ENCODE assay signal across 1 cellular context in the genomic region with DNA sequence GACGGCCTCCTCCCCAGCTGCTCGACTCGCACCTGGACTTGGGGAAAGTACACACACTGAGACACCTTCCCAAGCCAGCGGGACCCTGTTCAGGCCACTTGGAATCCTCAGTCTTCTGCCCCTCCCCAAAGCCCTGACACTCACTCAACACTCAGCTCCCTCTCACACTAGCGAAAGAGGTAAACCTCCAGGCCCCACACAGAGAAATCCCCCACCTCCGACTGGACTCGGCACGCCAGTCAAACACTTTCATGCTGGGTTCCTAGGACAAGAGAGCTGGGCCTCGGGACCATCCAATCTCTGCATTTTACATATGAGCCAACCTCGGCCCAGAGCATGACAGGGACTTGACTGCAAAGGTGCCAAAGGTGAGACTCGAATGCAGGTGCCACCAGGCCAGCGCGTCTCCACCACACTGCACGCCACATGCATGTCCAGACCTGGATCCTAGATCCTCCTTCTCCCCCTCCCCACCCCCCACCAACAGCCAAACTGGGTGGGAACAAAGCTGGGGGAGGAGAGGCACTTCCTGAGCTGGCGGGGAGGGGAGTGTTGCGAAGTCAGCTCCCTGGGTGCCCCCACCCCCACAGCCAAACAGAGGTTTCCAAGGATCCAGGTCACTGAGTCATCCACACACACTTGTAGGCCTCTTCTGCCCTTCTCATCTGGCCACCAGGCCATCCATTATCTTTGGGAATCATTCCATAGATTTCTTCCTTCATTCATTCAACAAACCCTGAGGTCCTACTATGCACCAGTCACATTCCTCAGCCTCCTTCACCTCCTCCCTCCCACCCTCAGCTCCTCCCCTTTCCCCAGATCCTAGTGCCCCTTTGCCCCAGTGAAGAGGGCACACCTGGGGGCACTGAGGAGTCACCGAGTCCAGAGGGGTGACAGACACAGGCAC.
TF ChIP-seq lines count a peak whose summit lies in the region.

No MANE protein-coding gene starts in this region.

TF ChIP-seq in GM12878, 131 proteins besides CTCF, POLR2A, EP300 and RAD21 (continued from another document):
- TF ChIP-seq, protein P1, sequence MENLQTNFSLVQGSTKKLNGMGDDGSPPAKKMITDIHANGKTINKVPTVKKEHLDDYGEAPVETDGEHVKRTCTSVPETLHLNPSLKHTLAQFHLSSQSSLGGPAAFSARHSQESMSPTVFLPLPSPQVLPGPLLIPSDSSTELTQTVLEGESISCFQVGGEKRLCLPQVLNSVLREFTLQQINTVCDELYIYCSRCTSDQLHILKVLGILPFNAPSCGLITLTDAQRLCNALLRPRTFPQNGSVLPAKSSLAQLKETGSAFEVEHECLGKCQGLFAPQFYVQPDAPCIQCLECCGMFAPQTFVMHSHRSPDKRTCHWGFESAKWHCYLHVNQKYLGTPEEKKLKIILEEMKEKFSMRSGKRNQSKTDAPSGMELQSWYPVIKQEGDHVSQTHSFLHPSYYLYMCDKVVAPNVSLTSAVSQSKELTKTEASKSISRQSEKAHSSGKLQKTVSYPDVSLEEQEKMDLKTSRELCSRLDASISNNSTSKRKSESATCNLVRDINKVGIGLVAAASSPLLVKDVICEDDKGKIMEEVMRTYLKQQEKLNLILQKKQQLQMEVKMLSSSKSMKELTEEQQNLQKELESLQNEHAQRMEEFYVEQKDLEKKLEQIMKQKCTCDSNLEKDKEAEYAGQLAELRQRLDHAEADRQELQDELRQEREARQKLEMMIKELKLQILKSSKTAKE (IDR thresholded peaks at IDR 0.05; ENCODE audit: low read depth, poor library complexity, severe bottlenecking): no peak
- no peak for TF ChIP-seq MYC (IDR thresholded peaks at IDR 0.05; ENCODE audit: insufficient read depth, insufficient read length, insufficient replicate concordance, low read length, severe bottlenecking)
- TF ChIP-seq SMAD1 (IDR thresholded peaks at IDR 0.05; ENCODE audit: low read depth, partially characterized antibody): no peak
- TF ChIP-seq, protein P2, sequence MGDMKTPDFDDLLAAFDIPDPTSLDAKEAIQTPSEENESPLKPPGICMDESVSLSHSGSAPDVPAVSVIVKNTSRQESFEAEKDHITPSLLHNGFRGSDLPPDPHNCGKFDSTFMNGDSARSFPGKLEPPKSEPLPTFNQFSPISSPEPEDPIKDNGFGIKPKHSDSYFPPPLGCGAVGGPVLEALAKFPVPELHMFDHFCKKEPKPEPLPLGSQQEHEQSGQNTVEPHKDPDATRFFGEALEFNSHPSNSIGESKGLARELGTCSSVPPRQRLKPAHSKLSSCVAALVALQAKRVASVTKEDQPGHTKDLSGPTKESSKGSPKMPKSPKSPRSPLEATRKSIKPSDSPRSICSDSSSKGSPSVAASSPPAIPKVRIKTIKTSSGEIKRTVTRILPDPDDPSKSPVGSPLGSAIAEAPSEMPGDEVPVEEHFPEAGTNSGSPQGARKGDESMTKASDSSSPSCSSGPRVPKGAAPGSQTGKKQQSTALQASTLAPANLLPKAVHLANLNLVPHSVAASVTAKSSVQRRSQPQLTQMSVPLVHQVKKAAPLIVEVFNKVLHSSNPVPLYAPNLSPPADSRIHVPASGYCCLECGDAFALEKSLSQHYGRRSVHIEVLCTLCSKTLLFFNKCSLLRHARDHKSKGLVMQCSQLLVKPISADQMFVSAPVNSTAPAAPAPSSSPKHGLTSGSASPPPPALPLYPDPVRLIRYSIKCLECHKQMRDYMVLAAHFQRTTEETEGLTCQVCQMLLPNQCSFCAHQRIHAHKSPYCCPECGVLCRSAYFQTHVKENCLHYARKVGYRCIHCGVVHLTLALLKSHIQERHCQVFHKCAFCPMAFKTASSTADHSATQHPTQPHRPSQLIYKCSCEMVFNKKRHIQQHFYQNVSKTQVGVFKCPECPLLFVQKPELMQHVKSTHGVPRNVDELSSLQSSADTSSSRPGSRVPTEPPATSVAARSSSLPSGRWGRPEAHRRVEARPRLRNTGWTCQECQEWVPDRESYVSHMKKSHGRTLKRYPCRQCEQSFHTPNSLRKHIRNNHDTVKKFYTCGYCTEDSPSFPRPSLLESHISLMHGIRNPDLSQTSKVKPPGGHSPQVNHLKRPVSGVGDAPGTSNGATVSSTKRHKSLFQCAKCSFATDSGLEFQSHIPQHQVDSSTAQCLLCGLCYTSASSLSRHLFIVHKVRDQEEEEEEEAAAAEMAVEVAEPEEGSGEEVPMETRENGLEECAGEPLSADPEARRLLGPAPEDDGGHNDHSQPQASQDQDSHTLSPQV (IDR thresholded peaks at IDR 0.05): no peak
- TF ChIP-seq MTA2 (IDR thresholded peaks at IDR 0.05; ENCODE audit: low read depth): peak; percentile 5; the same call in 1 of the 2 replicates
- TF ChIP-seq, protein P3, sequence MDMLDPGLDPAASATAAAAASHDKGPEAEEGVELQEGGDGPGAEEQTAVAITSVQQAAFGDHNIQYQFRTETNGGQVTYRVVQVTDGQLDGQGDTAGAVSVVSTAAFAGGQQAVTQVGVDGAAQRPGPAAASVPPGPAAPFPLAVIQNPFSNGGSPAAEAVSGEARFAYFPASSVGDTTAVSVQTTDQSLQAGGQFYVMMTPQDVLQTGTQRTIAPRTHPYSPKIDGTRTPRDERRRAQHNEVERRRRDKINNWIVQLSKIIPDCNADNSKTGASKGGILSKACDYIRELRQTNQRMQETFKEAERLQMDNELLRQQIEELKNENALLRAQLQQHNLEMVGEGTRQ (IDR thresholded peaks at IDR 0.05; ENCODE audit: borderline replicate concordance, low read depth, low read length): no peak
- no peak for TF ChIP-seq NR2C2 (IDR thresholded peaks at IDR 0.05; ENCODE audit: borderline replicate concordance, control insufficient read depth, insufficient read length, low read depth)
- no peak for TF ChIP-seq ESRRA (IDR thresholded peaks at IDR 0.05; ENCODE audit: low read length)
- no peak for TF ChIP-seq NBN (IDR thresholded peaks at IDR 0.05)
- no peak for TF ChIP-seq GABPA (IDR thresholded peaks at IDR 0.05; ENCODE audit: low read depth)
- TF ChIP-seq JUNB (IDR thresholded peaks at IDR 0.05): no peak
- no peak for TF ChIP-seq NFXL1 (IDR thresholded peaks at IDR 0.05; ENCODE audit: borderline replicate concordance)
- TF ChIP-seq RBBP5 (conservative IDR thresholded peaks at IDR 0.05): no peak
- no peak for TF ChIP-seq FOXK2 (IDR thresholded peaks at IDR 0.05)
